Comparison of ENCODE assay signal across 10 cellular contexts in genomic region chr1:19765623-19766022, GRCh38. TPM values are rescaled to one million over a fixed set of nuclear protein-coding genes. Genes with fewer than 3 reads are reported as not detected.
A peak's percentile ranks its signal among the peaks of the same experiment; 100 is the strongest.
DNase-seq lines count a peak whose midpoint lies in the region; ATAC-seq, FAIRE-seq and TF ChIP-seq lines count a peak whose summit lies in the region.
"Had no signal": no experiment of that assay in that cellular context is flagged by ENCODE, and none has a peak within 500 bp of the region (broad histone marks: within the 10 kb centered on the region; RNA-seq: fewer than 3 reads in every experiment).

No MANE protein-coding gene starts in this region.

- TF ChIP-seq EP300 in ovary (IDR thresholded peaks at IDR 0.05), result no peak

- TF ChIP-seq POLR2A in ovary (IDR thresholded peaks at IDR 0.05), result no peak

- POLR2A ChIA-PET in PC-9 (lab: Charles Lee; ENCODE audit: unreplicated experiment), result interaction anchor here (0.6 kb wide), 2 partner anchors 186 to 293 kb away, joined by 3 to 4 read pairs; no protein-coding TSS in a partner anchor

- peaks cover 0 to 7% (median 0%) of the 10 kb centered on the region in 11 experiments; a peak in 2 of 22 replicates for H3K36me3 ChIP-seq in BLaER1 treated with 17β-estradiol and CSF1 and Interleukin-3, amounts not matched to agents 10 nM and 100 nM
- no peaks in the 10 kb centered on the region for H3K36me3 ChIP-seq in PC-9 (ENCODE audit: low read depth)
- H3K36me3 ChIP-seq in pancreas, result peaks cover 0 to 6% (median 0%) of the 10 kb centered on the region in 3 donors
- no peaks in the 10 kb centered on the region for H3K36me3 ChIP-seq in ovary

- no peak overlapping the region for H3K27ac ChIP-seq in BLaER1 treated with 17β-estradiol and CSF1 and Interleukin-3, amounts not matched to agents 10 nM and 100 nM
- H3K27ac ChIP-seq in PC-9 (peak overlapping the region; percentile 79), pancreas (no peak overlapping the region), ovary (no peak overlapping the region)

- H3K4me2 ChIP-seq in BLaER1 treated with 17β-estradiol and CSF1 and Interleukin-3, amounts not matched to agents 10 nM and 100 nM, result peak overlapping the region in 7 of 11 experiments; percentile 9 to 71 (median 33); a peak in 10 of 22 replicates
- peak overlapping the region; percentile 67 for H3K4me2 ChIP-seq in PC-9

- DNase-seq in PC-9, result peak; percentile 74 to 91
- DNase-seq in dedifferentiated amniotic fluid mesenchymal stem cell (ENCODE audit: extremely low spot score), result peak; percentile 86
- no peak for DNase-seq in pancreas
- DNase-seq in NCI-H446 (lab: John Stamatoyannopoulos, UW), result no peak
- DNase-seq in ovary, result no peak
- DNase-seq in NCI-H146 treated with DMSO at 0.1 percent for 48 hours (lab: John Stamatoyannopoulos, UW; ENCODE audit: unreplicated experiment), result no peak

- no peaks in the 10 kb centered on the region for H3K79me2 ChIP-seq in PC-9 (ENCODE audit: low read depth)

- H3K27me3 ChIP-seq in BLaER1 treated with 17β-estradiol and CSF1 and Interleukin-3, amounts not matched to agents 10 nM and 100 nM, result no peaks in the 10 kb centered on the region
- H3K27me3 ChIP-seq in PC-9 (ENCODE audit: insufficient read depth, low read depth) (no peaks in the 10 kb centered on the region), pancreas (no peaks in the 10 kb centered on the region), ovary (no peaks in the 10 kb centered on the region)

- 87 to 90% methylated on average over 10 of the region's 10 CpGs for WGBS in pancreas, 2 donors
- 69 to 75% (median 72%) methylated on average over 10 of the region's 10 CpGs for WGBS in ovary, 3 donors

- H4K20me1 ChIP-seq in BLaER1 treated with 17β-estradiol and CSF1 and Interleukin-3, amounts not matched to agents 10 nM and 100 nM, result peaks cover 0 to 10% (median 0%) of the 10 kb centered on the region in 11 experiments; a peak in 3 of 22 replicates
- H4K20me1 ChIP-seq in PC-9 (ENCODE audit: insufficient read depth), result no peaks in the 10 kb centered on the region

- H3K4me1 ChIP-seq in BLaER1 treated with 17β-estradiol and CSF1 and Interleukin-3, amounts not matched to agents 10 nM and 100 nM, result peaks cover 27 to 42% (median 37%) of the 10 kb centered on the region in 10 experiments
- H3K4me1 ChIP-seq in PC-9 (replicated peaks; ENCODE audit: insufficient read depth), result peaks cover 18% of the 10 kb centered on the region
- no peaks in the 10 kb centered on the region for H3K4me1 ChIP-seq in pancreas
- H3K4me1 ChIP-seq in ovary (ENCODE audit: insufficient read depth), result no peaks in the 10 kb centered on the region

- BruUV-seq in PC-9 (replicated peaks; lab: Mats Ljungman, UMichigan), result no TSS peak

- peaks cover 14% of the 10 kb centered on the region; the same call in 1 of the 2 replicates for H3F3A ChIP-seq in PC-9 (ENCODE audit: insufficient read depth, low read depth)

- TF ChIP-seq CTCF in PC-9 (conservative IDR thresholded peaks at IDR 0.05) (no peak), pancreas (IDR thresholded peaks at IDR 0.05) (no peak), ovary (IDR thresholded peaks at IDR 0.05) (no peak)

- intact Hi-C loops in PC-9 (cut with micrococcal nuclease; ENCODE audit: unreplicated experiment) (loop anchor here (1.0 to 10.0 kb wide), 3 partner anchors 117 to 1869 kb away; partner anchors contain the start of gene OTUD3), pancreas (cut with DNase I) (no loop called here), ovary (cut with DNase I) (no loop called here)

- CTCF ChIA-PET in PC-9 (lab: Charles Lee), result interaction anchor here (0.6 kb wide), 1 partner anchor 665 kb away, joined by 3 read pairs; no protein-coding TSS in a partner anchor

- ATAC-seq in pancreas (peak in 3 of 4 donors; percentile 30 to 47 (median 36)), GM18502 (IDR thresholded peaks at IDR 0.05; ENCODE audit: poor library complexity, unreplicated experiment) (no peak)

- H3K9me2 ChIP-seq in PC-9 (ENCODE audit: insufficient read depth), result no peaks in the 10 kb centered on the region

- no peak overlapping the region for H3K4me3 ChIP-seq in BLaER1 treated with 17β-estradiol and CSF1 and Interleukin-3, amounts not matched to agents 10 nM and 100 nM
- no peak overlapping the region for H3K4me3 ChIP-seq in PC-9
- H3K4me3 ChIP-seq in pancreas, result no peak overlapping the region
- H3K4me3 ChIP-seq in ovary, result no peak overlapping the region

- H2AFZ ChIP-seq in PC-9, result no peak overlapping the region

- no peaks in the 10 kb centered on the region for H3K9me3 ChIP-seq in BLaER1 treated with 17β-estradiol and CSF1 and Interleukin-3, amounts not matched to agents 10 nM and 100 nM (replicated peaks in 1 of 11)
- H3K9me3 ChIP-seq in PC-9 (ENCODE audit: insufficient read depth, low read depth) (no peaks in the 10 kb centered on the region), pancreas (no peaks in the 10 kb centered on the region), ovary (no peaks in the 10 kb centered on the region)

- H3K9ac ChIP-seq in BLaER1 treated with 17β-estradiol and CSF1 and Interleukin-3, amounts not matched to agents 10 nM and 100 nM, result no peak overlapping the region

- FAIRE-seq in pancreas (lab: Jason Lieb, UNC), result no peak

RNA-seq across cellular contexts. Expression of gene TMCO4, which starts 34.1 kb away (rescaled TPM):
- total RNA-seq in PC-9 (2021) (22.6 and 22.7 TPM in 2 replicates), pancreas (10 to 100 TPM; 12.6 to 22.2 (median 14.7) TPM), ovary (10 to 100 TPM; 16.8 to 26.0 (median 21.4) TPM)
- polyA plus RNA-seq in pancreas (10 to 100 TPM; 23.9 to 25.1 TPM), ovary (10 to 100 TPM; 14.2 to 14.4 TPM)
- polyA plus RNA-seq: neural cell had no signal

RNA-seq across cellular contexts. Expression of gene RNF186, which starts 49.5 kb away (rescaled TPM):
- total RNA-seq in PC-9 (2021) (not detected in 2 replicates), pancreas (10 to 100 TPM; 18.1 to 29.6 (median 27.2) TPM), ovary (1 to 10 TPM in 1 of 7 donors, under 1 TPM in 3, not detected in 3; 0.28 to 1.4 (median 0.47) TPM)
- polyA plus RNA-seq in pancreas (10 to 100 TPM; 13.2 to 14.9 TPM), ovary (under 1 TPM in 1 of 2 donors, not detected in 1; 0.11 TPM)
- total RNA-seq: cardiac septum had no signal
- polyA plus RNA-seq: neural cell had no signal

Comparison
In these comparisons a context has a peak if more than half of its experiments do, and no peak if none do; other contexts are left out.
1. DNase-seq: peak in PC-9 (2 of 2) and dedifferentiated amniotic fluid mesenchymal stem cell (single experiment); none in pancreas (0 of 6), NCI-H446 (0 of 2), ovary (0 of 5) and NCI-H146 treated with DMSO at 0.1 percent for 48 hours (single experiment).
2. RNA of gene RNF186, which starts 49.5 kb away (total RNA-seq): 18.1 to 29.6 TPM in pancreas; 0.28 to 1.4 TPM in ovary and not detected in PC-9; every median in the first group is over 4 times any median in the second.